Comparison of ENCODE assay signal across 1 cellular context in the genomic region with DNA sequence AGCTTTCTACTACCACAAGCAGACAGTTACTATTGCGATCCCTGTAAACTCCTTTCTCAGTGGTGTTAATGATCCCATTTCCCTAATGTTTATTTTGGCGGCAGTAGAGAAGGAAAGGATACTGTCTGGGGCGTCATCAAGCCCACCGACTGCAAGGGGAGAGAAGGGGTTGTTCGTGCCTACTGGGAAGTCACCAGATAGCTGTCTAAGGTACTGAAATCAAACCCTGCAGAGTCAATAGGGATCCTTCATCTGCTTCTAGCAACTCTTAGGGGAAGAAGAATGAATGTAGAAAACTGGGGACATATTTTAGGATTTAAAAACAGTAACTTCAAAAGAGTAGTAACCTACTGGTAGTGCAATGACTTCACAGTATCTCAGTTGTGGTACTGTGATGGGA.
TF ChIP-seq lines count a peak whose summit lies in the region.

No MANE protein-coding gene starts in this region.

TF ChIP-seq in A549, 52 proteins besides CTCF, POLR2A, EP300 and RAD21 (continued from another document):
- no peak for TF ChIP-seq ESRRA (IDR thresholded peaks at IDR 0.05; ENCODE audit: borderline replicate concordance, low read length)
- TF ChIP-seq CHD2 (IDR thresholded peaks at IDR 0.05; ENCODE audit: low read length, partially characterized antibody): no peak
- no peak for TF ChIP-seq FOXS1 (CRISPR knock-in tag; IDR thresholded peaks at IDR 0.05)
- no peak for TF ChIP-seq RNF2 (IDR thresholded peaks at IDR 0.05; ENCODE audit: borderline replicate concordance, low read depth)
- TF ChIP-seq CBX8 (IDR thresholded peaks at IDR 0.05): no peak
- TF ChIP-seq, protein P1, sequence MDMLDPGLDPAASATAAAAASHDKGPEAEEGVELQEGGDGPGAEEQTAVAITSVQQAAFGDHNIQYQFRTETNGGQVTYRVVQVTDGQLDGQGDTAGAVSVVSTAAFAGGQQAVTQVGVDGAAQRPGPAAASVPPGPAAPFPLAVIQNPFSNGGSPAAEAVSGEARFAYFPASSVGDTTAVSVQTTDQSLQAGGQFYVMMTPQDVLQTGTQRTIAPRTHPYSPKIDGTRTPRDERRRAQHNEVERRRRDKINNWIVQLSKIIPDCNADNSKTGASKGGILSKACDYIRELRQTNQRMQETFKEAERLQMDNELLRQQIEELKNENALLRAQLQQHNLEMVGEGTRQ (IDR thresholded peaks at IDR 0.05): no peak
- no peak for TF ChIP-seq ZSCAN20 (CRISPR knock-in tag; IDR thresholded peaks at IDR 0.05)
- TF ChIP-seq TP53 (CRISPR knock-in tag; IDR thresholded peaks at IDR 0.05): no peak
- TF ChIP-seq BHLHE40 (IDR thresholded peaks at IDR 0.05; ENCODE audit: low read depth, low read length): no peak
- TF ChIP-seq, protein P2, sequence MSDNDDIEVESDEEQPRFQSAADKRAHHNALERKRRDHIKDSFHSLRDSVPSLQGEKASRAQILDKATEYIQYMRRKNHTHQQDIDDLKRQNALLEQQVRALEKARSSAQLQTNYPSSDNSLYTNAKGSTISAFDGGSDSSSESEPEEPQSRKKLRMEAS (IDR thresholded peaks at IDR 0.05): no peak
- no peak for TF ChIP-seq PHF8 (IDR thresholded peaks at IDR 0.05; ENCODE audit: borderline replicate concordance, low read depth)
- TF ChIP-seq NFE2L2 (conservative IDR thresholded peaks at IDR 0.05; ENCODE audit: low read length): no peak
